1 cellular context compared by ENCODE assay signal in the genomic region with DNA sequence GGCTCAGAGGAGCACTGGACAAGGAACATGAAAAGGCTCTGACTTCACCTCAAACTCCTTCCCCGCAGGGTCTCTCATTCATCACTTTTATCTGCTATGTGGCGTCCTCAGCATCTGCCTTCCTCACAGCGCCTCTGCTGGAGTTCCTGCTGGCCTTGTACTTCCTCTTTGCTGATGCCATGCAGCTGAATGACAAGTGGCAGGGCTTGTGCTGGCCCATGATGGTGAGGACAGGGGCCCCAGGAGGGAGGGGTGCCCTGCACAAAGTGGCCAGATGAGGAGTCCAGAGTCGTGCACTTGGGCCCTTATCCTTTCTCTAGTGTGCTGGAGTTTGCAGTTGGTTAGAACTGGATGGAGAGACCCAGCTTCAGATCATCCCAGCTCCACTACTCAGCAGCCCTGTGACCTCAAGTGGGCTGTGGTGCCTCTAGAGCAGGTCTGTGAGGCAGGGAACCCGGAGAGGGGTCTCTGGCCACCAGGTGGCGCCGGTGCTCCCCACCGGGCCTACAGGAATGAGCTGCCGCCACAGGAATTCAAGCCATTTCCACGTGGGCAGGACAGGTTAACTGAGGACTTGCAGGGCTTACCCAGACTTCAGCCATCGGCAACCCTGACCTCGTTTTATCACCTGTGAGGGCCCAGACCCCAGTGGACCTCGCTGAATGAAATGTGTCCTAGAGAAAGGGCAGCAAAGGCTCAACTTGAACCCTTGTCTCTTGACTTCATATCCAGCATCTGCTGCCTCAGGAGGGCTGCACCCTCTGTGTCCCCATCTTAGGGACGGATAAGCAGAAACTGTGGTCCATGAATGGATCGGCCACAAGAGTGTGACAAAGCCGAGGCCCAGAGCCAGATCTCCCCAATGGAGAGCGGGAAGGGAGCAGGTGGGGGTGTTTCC.
A peak's percentile ranks its signal among the peaks of the same experiment; 100 is the strongest.
TF ChIP-seq lines count a peak whose summit lies in the region.

No MANE protein-coding gene starts in this region.

TF ChIP-seq in HepG2, 621 proteins besides CTCF, POLR2A, EP300 and RAD21 (continued from another document and continues in another):
- TF ChIP-seq, protein P1, sequence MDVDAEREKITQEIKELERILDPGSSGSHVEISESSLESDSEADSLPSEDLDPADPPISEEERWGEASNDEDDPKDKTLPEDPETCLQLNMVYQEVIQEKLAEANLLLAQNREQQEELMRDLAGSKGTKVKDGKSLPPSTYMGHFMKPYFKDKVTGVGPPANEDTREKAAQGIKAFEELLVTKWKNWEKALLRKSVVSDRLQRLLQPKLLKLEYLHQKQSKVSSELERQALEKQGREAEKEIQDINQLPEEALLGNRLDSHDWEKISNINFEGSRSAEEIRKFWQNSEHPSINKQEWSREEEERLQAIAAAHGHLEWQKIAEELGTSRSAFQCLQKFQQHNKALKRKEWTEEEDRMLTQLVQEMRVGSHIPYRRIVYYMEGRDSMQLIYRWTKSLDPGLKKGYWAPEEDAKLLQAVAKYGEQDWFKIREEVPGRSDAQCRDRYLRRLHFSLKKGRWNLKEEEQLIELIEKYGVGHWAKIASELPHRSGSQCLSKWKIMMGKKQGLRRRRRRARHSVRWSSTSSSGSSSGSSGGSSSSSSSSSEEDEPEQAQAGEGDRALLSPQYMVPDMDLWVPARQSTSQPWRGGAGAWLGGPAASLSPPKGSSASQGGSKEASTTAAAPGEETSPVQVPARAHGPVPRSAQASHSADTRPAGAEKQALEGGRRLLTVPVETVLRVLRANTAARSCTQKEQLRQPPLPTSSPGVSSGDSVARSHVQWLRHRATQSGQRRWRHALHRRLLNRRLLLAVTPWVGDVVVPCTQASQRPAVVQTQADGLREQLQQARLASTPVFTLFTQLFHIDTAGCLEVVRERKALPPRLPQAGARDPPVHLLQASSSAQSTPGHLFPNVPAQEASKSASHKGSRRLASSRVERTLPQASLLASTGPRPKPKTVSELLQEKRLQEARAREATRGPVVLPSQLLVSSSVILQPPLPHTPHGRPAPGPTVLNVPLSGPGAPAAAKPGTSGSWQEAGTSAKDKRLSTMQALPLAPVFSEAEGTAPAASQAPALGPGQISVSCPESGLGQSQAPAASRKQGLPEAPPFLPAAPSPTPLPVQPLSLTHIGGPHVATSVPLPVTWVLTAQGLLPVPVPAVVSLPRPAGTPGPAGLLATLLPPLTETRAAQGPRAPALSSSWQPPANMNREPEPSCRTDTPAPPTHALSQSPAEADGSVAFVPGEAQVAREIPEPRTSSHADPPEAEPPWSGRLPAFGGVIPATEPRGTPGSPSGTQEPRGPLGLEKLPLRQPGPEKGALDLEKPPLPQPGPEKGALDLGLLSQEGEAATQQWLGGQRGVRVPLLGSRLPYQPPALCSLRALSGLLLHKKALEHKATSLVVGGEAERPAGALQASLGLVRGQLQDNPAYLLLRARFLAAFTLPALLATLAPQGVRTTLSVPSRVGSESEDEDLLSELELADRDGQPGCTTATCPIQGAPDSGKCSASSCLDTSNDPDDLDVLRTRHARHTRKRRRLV (CRISPR knock-in tag; IDR thresholded peaks at IDR 0.05) = peak; percentile 80; the same call in 1 of the 2 replicates
- TF ChIP-seq CAMTA2 (CRISPR knock-in tag; IDR thresholded peaks at IDR 0.05; ENCODE audit: borderline replicate concordance) (0 out of 2 replicates have a peak, but pooled peaks have one; percentile 64), SRSF1 (optimal IDR thresholded peaks at IDR 0.05; ENCODE audit: low read depth, low read length) (no peak), RNF2 (conservative IDR thresholded peaks at IDR 0.05; ENCODE audit: low read depth) (peak; percentile 97), FOXJ3 (CRISPR knock-in tag; IDR thresholded peaks at IDR 0.05; ENCODE audit: borderline replicate concordance) (peak; percentile 40; the same call in 1 of the 2 replicates), GATA4 (IDR thresholded peaks at IDR 0.05; ENCODE audit: borderline replicate concordance, low read depth) (no peak), ZNF775 (CRISPR knock-in tag; IDR thresholded peaks at IDR 0.05; ENCODE audit: borderline replicate concordance) (0 out of 2 replicates have a peak, but pooled peaks have one; percentile 47), FOXA3 (CRISPR knock-in tag; IDR thresholded peaks at IDR 0.05) (peak; percentile 62), KDM4B (CRISPR knock-in tag; IDR thresholded peaks at IDR 0.05) (peak; percentile 91), ZNF253 (CRISPR knock-in tag; IDR thresholded peaks at IDR 0.05; ENCODE audit: borderline replicate concordance) (no peak), CHD2 (IDR thresholded peaks at IDR 0.05; ENCODE audit: low read depth, low read length) (no peak), ZNF713 (CRISPR knock-in tag; IDR thresholded peaks at IDR 0.05) (0 out of 2 replicates have a peak, but pooled peaks have one; percentile 83), ETV6 (CRISPR knock-in tag; conservative IDR thresholded peaks at IDR 0.05) (peak; percentile 78; the same call in 1 of the 2 replicates), SATB2 (CRISPR knock-in tag; IDR thresholded peaks at IDR 0.05) (no peak), LCORL (IDR thresholded peaks at IDR 0.05) (no peak), LCORL (CRISPR knock-in tag; IDR thresholded peaks at IDR 0.05) (peak; percentile 55; the same call in 1 of the 2 replicates)
- TF ChIP-seq, protein P2, sequence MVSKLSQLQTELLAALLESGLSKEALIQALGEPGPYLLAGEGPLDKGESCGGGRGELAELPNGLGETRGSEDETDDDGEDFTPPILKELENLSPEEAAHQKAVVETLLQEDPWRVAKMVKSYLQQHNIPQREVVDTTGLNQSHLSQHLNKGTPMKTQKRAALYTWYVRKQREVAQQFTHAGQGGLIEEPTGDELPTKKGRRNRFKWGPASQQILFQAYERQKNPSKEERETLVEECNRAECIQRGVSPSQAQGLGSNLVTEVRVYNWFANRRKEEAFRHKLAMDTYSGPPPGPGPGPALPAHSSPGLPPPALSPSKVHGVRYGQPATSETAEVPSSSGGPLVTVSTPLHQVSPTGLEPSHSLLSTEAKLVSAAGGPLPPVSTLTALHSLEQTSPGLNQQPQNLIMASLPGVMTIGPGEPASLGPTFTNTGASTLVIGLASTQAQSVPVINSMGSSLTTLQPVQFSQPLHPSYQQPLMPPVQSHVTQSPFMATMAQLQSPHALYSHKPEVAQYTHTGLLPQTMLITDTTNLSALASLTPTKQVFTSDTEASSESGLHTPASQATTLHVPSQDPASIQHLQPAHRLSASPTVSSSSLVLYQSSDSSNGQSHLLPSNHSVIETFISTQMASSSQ (IDR thresholded peaks at IDR 0.05; ENCODE audit: low read depth) = no peak
- TF ChIP-seq, protein P2 (CRISPR knock-in tag; IDR thresholded peaks at IDR 0.05; ENCODE audit: borderline replicate concordance) = peak; percentile 46; the same call in 1 of the 2 replicates
- TF ChIP-seq, protein P3, sequence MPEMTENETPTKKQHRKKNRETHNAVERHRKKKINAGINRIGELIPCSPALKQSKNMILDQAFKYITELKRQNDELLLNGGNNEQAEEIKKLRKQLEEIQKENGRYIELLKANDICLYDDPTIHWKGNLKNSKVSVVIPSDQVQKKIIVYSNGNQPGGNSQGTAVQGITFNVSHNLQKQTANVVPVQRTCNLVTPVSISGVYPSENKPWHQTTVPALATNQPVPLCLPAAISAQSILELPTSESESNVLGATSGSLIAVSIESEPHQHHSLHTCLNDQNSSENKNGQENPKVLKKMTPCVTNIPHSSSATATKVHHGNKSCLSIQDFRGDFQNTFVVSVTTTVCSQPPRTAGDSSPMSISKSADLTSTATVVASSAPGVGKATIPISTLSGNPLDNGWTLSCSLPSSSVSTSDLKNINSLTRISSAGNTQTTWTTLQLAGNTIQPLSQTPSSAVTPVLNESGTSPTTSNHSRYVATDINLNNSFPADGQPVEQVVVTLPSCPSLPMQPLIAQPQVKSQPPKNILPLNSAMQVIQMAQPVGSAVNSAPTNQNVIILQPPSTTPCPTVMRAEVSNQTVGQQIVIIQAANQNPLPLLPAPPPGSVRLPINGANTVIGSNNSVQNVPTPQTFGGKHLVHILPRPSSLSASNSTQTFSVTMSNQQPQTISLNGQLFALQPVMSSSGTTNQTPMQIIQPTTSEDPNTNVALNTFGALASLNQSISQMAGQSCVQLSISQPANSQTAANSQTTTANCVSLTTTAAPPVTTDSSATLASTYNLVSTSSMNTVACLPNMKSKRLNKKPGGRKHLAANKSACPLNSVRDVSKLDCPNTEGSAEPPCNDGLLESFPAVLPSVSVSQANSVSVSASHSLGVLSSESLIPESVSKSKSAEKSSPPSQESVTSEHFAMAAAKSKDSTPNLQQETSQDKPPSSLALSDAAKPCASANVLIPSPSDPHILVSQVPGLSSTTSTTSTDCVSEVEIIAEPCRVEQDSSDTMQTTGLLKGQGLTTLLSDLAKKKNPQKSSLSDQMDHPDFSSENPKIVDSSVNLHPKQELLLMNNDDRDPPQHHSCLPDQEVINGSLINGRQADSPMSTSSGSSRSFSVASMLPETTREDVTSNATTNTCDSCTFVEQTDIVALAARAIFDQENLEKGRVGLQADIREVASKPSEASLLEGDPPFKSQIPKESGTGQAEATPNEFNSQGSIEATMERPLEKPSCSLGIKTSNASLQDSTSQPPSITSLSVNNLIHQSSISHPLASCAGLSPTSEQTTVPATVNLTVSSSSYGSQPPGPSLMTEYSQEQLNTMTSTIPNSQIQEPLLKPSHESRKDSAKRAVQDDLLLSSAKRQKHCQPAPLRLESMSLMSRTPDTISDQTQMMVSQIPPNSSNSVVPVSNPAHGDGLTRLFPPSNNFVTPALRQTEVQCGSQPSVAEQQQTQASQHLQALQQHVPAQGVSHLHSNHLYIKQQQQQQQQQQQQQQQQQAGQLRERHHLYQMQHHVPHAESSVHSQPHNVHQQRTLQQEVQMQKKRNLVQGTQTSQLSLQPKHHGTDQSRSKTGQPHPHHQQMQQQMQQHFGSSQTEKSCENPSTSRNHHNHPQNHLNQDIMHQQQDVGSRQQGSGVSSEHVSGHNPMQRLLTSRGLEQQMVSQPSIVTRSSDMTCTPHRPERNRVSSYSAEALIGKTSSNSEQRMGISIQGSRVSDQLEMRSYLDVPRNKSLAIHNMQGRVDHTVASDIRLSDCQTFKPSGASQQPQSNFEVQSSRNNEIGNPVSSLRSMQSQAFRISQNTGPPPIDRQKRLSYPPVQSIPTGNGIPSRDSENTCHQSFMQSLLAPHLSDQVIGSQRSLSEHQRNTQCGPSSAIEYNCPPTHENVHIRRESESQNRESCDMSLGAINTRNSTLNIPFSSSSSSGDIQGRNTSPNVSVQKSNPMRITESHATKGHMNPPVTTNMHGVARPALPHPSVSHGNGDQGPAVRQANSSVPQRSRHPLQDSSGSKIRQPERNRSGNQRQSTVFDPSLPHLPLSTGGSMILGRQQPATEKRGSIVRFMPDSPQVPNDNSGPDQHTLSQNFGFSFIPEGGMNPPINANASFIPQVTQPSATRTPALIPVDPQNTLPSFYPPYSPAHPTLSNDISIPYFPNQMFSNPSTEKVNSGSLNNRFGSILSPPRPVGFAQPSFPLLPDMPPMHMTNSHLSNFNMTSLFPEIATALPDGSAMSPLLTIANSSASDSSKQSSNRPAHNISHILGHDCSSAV (CRISPR knock-in tag; IDR thresholded peaks at IDR 0.05; ENCODE audit: borderline replicate concordance) = 0 out of 2 replicates have a peak, but pooled peaks have one; percentile 58
- TF ChIP-seq, protein P4, sequence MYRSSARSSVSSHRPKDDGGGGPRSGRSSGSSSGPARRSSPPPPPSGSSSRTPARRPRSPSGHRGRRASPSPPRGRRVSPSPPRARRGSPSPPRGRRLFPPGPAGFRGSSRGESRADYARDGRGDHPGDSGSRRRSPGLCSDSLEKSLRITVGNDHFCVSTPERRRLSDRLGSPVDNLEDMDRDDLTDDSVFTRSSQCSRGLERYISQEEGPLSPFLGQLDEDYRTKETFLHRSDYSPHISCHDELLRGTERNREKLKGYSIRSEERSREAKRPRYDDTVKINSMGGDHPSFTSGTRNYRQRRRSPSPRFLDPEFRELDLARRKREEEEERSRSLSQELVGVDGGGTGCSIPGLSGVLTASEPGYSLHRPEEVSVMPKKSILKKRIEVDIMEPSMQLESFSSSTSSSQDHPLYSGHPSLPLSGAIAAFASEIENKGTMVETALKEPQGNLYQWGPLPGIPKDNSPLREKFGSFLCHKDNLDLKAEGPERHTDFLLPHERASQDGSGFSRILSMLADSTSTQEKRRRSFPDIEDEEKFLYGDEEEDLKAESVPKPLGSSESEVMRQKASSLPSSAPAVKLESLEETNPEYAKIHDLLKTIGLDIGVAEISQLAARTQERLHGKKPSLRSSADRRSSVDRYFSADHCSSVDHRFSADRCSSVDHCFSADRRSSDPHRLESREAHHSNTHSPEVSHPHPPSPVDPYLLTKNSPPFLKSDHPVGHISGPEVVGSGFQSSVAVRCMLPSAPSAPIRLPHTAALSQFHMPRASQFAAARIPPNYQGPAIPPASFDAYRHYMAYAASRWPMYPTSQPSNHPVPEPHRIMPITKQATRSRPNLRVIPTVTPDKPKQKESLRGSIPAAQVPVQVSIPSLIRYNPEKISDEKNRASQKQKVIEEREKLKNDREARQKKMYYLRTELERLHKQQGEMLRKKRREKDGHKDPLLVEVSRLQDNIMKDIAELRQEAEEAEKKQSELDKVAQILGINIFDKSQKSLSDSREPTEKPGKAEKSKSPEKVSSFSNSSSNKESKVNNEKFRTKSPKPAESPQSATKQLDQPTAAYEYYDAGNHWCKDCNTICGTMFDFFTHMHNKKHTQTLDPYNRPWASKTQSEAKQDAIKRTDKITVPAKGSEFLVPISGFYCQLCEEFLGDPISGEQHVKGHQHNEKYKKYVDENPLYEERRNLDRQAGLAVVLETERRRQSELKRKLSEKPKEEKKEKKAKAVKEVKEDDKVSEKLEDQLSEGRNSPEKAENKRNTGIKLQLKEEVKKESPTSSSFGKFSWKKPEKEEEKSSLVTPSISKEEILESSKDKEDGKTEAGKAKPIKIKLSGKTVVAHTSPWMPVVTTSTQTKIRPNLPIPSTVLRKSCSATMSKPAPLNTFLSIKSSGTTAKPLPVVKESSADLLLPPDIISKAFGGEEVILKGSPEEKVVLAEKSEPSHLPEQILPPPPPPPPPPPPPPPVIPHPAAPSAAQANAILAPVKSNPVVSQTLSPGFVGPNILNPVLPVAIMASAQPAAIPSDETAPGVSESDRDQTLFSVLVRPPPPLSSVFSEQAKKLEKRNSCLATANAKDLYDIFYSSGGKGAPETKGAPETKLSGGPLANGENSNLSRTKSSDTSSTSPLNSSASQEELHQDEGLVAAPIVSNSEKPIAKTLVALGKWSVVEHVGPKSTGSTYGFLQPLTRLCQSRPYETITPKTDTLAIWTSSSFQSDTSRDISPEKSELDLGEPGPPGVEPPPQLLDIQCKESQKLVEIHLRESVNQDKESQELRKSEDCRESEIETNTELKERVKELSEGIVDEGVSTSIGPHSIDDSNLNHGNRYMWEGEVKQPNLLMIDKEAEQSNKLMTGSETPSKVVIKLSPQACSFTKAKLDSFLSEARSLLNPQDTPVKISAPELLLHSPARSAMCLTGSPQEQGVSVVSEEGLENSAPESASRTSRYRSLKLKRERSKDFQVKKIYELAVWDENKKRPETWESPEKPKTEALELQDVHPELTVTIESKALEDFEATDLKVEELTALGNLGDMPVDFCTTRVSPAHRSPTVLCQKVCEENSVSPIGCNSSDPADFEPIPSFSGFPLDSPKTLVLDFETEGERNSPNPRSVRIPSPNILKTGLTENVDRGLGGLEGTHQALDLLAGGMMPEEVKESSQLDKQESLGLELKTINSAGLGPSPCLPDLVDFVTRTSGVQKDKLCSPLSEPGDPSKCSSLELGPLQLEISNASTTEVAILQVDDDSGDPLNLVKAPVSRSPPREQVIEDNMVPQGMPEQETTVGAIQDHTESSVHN (CRISPR knock-in tag; IDR thresholded peaks at IDR 0.05) = peak; percentile 91
